ENCODE assay signal across 2 cellular contexts in the genomic region with DNA sequence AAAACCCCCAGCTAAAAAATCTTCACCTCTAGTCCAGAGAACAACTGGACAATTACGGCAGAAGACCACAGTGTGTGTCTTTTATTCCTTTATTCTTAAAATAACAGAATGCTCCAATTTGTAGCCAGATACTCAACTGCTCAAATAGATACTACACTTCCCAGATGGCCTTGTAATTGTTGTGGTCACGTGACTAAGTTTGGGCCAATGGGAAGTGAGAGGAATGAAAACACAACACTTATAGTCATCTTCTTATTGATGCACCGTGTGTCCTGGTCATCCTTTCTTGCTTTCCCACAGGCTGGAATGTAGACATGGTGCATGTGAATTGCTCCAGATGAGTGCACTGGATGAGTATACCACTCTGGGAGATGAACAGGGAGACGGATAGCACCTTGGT.
TF ChIP-seq lines count a peak whose summit lies in the region.

No MANE protein-coding gene starts in this region.

TF ChIP-seq in GM23338, 12 proteins besides CTCF, POLR2A, EP300 and RAD21 (continued from another document):
- no peak for TF ChIP-seq ZNF114 (CRISPR knock-in tag; IDR thresholded peaks at IDR 0.05)
- TF ChIP-seq STAT1 (IDR thresholded peaks at IDR 0.05; ENCODE audit: unreplicated experiment), result no peak

TF ChIP-seq in K562, 482 proteins besides CTCF, POLR2A, EP300 and RAD21 (continued from another document):
- peak; percentile 87 for TF ChIP-seq CBFA2T2 (conservative IDR thresholded peaks at IDR 0.05)
- TF ChIP-seq SLC30A9 (CRISPR knock-in tag; IDR thresholded peaks at IDR 0.05), result no peak
- TF ChIP-seq FOS (IDR thresholded peaks at IDR 0.05; ENCODE audit: extremely low read depth, insufficient read length), result peak; percentile 21
- TF ChIP-seq, protein P1, sequence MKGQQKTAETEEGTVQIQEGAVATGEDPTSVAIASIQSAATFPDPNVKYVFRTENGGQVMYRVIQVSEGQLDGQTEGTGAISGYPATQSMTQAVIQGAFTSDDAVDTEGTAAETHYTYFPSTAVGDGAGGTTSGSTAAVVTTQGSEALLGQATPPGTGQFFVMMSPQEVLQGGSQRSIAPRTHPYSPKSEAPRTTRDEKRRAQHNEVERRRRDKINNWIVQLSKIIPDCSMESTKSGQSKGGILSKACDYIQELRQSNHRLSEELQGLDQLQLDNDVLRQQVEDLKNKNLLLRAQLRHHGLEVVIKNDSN (CRISPR knock-in tag; IDR thresholded peaks at IDR 0.05), result peak; percentile 79
